In the genomic region with DNA sequence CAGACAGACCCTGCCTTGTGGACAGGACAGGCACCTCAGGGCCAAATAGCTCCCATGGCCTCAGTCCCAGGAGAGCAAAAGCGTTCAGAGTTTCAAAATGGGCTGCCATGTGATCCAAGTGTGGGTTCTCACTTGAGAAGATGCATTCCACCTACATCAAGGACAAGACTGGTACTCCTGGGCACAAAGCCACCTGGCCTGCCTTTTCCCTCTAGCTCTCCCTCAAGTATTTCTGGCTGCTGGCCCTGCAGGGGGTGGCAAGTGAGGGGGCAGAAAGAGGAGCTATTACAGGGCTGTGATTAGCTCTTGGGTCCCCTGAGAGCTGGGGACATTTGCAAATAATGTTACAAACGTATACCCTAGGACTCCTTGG, we compare ENCODE assay signal across 20 cellular contexts. TPM values are rescaled to one million over a fixed set of nuclear protein-coding genes. Genes with fewer than 3 reads are reported as not detected.
"Had no signal": no experiment of that assay in that cellular context is flagged by ENCODE, and none has a peak within 500 bp of the region (broad histone marks: within the 10 kb centered on the region; RNA-seq: fewer than 3 reads in every experiment).

No MANE protein-coding gene starts in this region.

- DNase-seq: activated CD4-positive, alpha-beta T cell treated with anti-CD3 and anti-CD28 coated beads, Interleukin-2, amount 10 ng/mL, durations not matched to agents 24 days and 14 days; activated CD8-positive, alpha-beta memory T cell treated with anti-CD3 and anti-CD28 coated beads, Interleukin-2, amount 50 U/mL, for 48 hours; activated CD8-positive, alpha-beta T cell treated with anti-CD3 and anti-CD28 coated beads, Interleukin-2, amount 10 ng/mL, durations not matched to agents 7 days and 5 days; activated naive CD8-positive, alpha-beta T cell treated with anti-CD3 and anti-CD28 coated beads for 36 hours; activated T-cell treated with anti-CD3 and anti-CD28 coated beads, Interleukin-2, amount 50 U/mL, for 72 hours; cerebellar nuclear complex; endodermal cell; ovary; retina; SJCRH30; stimulated activated CD4-positive, alpha-beta T cell treated with anti-CD3 and anti-CD28 coated beads, Interleukin-15, amount 100 ng/mL, for 24 hours; stimulated activated CD4-positive, alpha-beta T cell treated with anti-CD3 and anti-CD28 coated beads, Interleukin-4, amount 100 ng/mL, for 1 hour; stimulated activated naive B cell treated with anti-CD40 and anti-IgM and Interleukin-4, amounts not matched to agents 10 μg/mL and 1 μg/mL and 100 μg/mL, for 72 hours; T-helper 17 cell; trophoblast cell had no signal

- H3K36me3 ChIP-seq: ovary had no signal

- H3K4me3 ChIP-seq: lung, ovary, SJCRH30, skin epidermis had no signal

- ATAC-seq: activated CD8-positive, alpha-beta T cell treated with anti-CD3 and anti-CD28 coated beads, Interleukin-2, amount 10 ng/mL, durations not matched to agents 7 days and 5 days; activated T-cell treated with anti-CD3 and anti-CD28 coated beads, Interleukin-2, amount 50 U/mL, for 72 hours; stimulated activated naive B cell treated with anti-CD40 and anti-IgM and Interleukin-4, amounts not matched to agents 10 μg/mL and 1 μg/mL and 100 μg/mL, for 72 hours; T-helper 17 cell had no signal

- H3K27ac ChIP-seq: ovary, SJCRH30 had no signal

- H3K9me3 ChIP-seq: ovary, SJCRH30 had no signal

- H3K27me3 ChIP-seq: ovary, SJCRH30 had no signal

RNA-seq across cellular contexts. Expression of a gene that starts 20.0 kb away (rescaled TPM):
- total RNA-seq: activated naive CD8-positive, alpha-beta T cell treated with anti-CD3 and anti-CD28 coated beads for 36 hours; activated T-cell treated with anti-CD3 and anti-CD28 coated beads, Interleukin-2, amount 50 U/mL, for 72 hours; epithelial cell of proximal tubule; lung; mesothelial cell of epicardium; ovary; SJCRH30; subcutaneous adipose tissue had no signal
- polyA plus RNA-seq: ovary had no signal

RNA-seq across cellular contexts. Expression of a gene that starts 38.0 kb away (rescaled TPM):
- total RNA-seq: activated CD4-positive, alpha-beta T cell treated with anti-CD3 and anti-CD28 coated beads, Interleukin-2, amount 10 ng/mL, durations not matched to agents 24 days and 14 days; activated CD8-positive, alpha-beta T cell treated with anti-CD3 and anti-CD28 coated beads, Interleukin-2, amount 10 ng/mL, durations not matched to agents 7 days and 5 days; activated naive CD8-positive, alpha-beta T cell treated with anti-CD3 and anti-CD28 coated beads for 36 hours; activated T-cell treated with anti-CD3 and anti-CD28 coated beads, Interleukin-2, amount 50 U/mL, for 72 hours; endodermal cell; subcutaneous adipose tissue; T-helper 17 cell had no signal
